14 cellular contexts compared by ENCODE assay signal in the genomic region with DNA sequence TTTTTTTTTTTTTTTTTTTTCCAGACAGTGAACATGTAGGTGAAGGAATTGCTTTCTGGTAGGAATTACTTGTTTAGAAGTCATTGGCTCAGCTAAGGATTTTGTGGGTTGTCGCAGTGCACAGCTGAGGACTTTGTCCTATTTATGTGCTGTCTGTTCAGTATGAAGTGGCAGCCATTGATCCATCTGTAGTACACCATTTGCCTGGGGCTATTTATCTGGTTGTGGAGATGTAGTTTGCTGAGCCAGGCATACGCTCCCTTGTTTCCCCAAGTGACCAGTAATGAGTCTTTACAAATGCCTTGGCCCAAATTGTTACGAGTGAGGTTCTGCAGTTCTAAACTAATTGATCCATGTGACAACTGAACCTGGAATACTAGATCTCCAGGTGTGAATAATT.
"Had no signal": no experiment of that assay in that cellular context is flagged by ENCODE, and none has a peak within 500 bp of the region (broad histone marks: within the 10 kb centered on the region; RNA-seq: fewer than 3 reads in every experiment).

No MANE protein-coding gene starts in this region.

- H3K36me3 ChIP-seq: brain microvascular endothelial cell, colonic mucosa had no signal

- H3K4me3 ChIP-seq: colonic mucosa had no signal

- H3K27me3 ChIP-seq: brain microvascular endothelial cell, colonic mucosa had no signal

- H3K9me3 ChIP-seq: colonic mucosa had no signal

- DNase-seq: activated CD4-positive, alpha-beta T cell treated with anti-CD3 and anti-CD28 coated beads, Interleukin-2, amount 10 ng/mL, durations not matched to agents 24 days and 14 days; activated CD8-positive, alpha-beta T cell treated with anti-CD3 and anti-CD28 coated beads, Interleukin-2, amount 10 ng/mL, durations not matched to agents 7 days and 5 days; activated naive CD4-positive, alpha-beta T cell treated with anti-CD3 and anti-CD28 coated beads for 36 hours; activated T-cell treated with anti-CD3 and anti-CD28 coated beads, Interleukin-2, amount 50 U/mL, for 4 hours; brain microvascular endothelial cell; central memory CD4-positive, alpha-beta T cell; colonic mucosa; erythroblast; left ventricle myocardium superior; nephron progenitor cell; nucleus accumbens; posterior cingulate gyrus; stimulated activated CD8-positive, alpha-beta memory T cell treated with anti-CD3 and anti-CD28 coated beads, Interleukin-4, amount 100 ng/mL, for 48 hours; stimulated activated naive CD4-positive, alpha-beta T cell had no signal

- H3K4me1 ChIP-seq: colonic mucosa had no signal

- H3K27ac ChIP-seq: brain microvascular endothelial cell, colonic mucosa had no signal
